1 cellular context compared by ENCODE assay signal in genomic region chr7:7699970-7700369, GRCh38.
TF ChIP-seq lines count a peak whose summit lies in the region.

No MANE protein-coding gene starts in this region.

TF ChIP-seq in HepG2, 621 proteins besides CTCF, POLR2A, EP300 and RAD21:
- TF ChIP-seq ZFP1 (CRISPR knock-in tag; IDR thresholded peaks at IDR 0.05) (no peak), CREB1 (IDR thresholded peaks at IDR 0.05) (no peak), CREB1 (CRISPR knock-in tag; IDR thresholded peaks at IDR 0.05) (no peak), ZNF564 (CRISPR knock-in tag; IDR thresholded peaks at IDR 0.05) (peak; percentile 92; the same call in 1 of the 2 replicates)
